Comparison of ENCODE assay signal across 5 cellular contexts in genomic region chr4:5006932-5007331, GRCh38. TPM values are rescaled to one million over a fixed set of nuclear protein-coding genes. Genes with fewer than 3 reads are reported as not detected.
"Had no signal": no experiment of that assay in that cellular context is flagged by ENCODE, and none has a peak within 500 bp of the region (broad histone marks: within the 10 kb centered on the region; RNA-seq: fewer than 3 reads in every experiment).

No MANE protein-coding gene starts in this region.

RNA-seq across cellular contexts. Expression of gene CYTL1, which starts 12.3 kb away (rescaled TPM):
- total RNA-seq: left lobe of liver, mammary epithelial cell, myocyte had no signal
- polyA plus RNA-seq: naive thymus-derived CD4-positive, alpha-beta T cell had no signal

RNA-seq across cellular contexts. Expression of gene STK32B, which starts 44.3 kb away (rescaled TPM):
- polyA plus RNA-seq: immature natural killer cell; naive thymus-derived CD4-positive, alpha-beta T cell had no signal
